ENCODE assay signal across 12 cellular contexts in genomic region chr16:75249441-75249840, GRCh38. TPM values are rescaled to one million over a fixed set of nuclear protein-coding genes. Genes with fewer than 3 reads are reported as not detected.
A peak's percentile ranks its signal among the peaks of the same experiment; 100 is the strongest.
DNase-seq lines count a peak whose midpoint lies in the region; ATAC-seq, FAIRE-seq and TF ChIP-seq lines count a peak whose summit lies in the region.
"Had no signal": no experiment of that assay in that cellular context is flagged by ENCODE, and none has a peak within 500 bp of the region (broad histone marks: within the 10 kb centered on the region; RNA-seq: fewer than 3 reads in every experiment).

No MANE protein-coding gene starts in this region.

- intact Hi-C loops in HCT116 (cut with micrococcal nuclease) (no loop called here), breast epithelium (cut with DNase I; ENCODE audit: low total_unique reads) (no loop called here), spleen (cut with DNase I; ENCODE audit: low total_unique reads) (no loop called here)

- H3K27ac ChIP-seq in HCT116 (ENCODE audit: low read depth, low read length) (peak overlapping the region; percentile 93; the same call in 1 of the 2 replicates), breast epithelium (peak overlapping the region; percentile 95 to 98), liver (ENCODE audit: low read depth in 1 of 2, low read length in 2 of 2) (peak overlapping the region; percentile 51 to 97), spleen (peak overlapping the region in 7 of 8 donors; percentile 79 to 91 (median 89))

- H3K27me3 ChIP-seq in HCT116 (ENCODE audit: insufficient read depth, low read length) (no peaks in the 10 kb centered on the region), breast epithelium (no peaks in the 10 kb centered on the region), liver (ENCODE audit: control insufficient read depth in 4 of 4, insufficient read depth in 4 of 4, low read length in 3 of 4) (no peaks in the 10 kb centered on the region), spleen (replicated peaks in 1 of 7) (peaks cover 0 to 96% (median 36%) of the 10 kb centered on the region in 7 donors)

- TF ChIP-seq POLR2A in HCT116 (IDR thresholded peaks at IDR 0.05; ENCODE audit: borderline replicate concordance, extremely low read depth, insufficient read depth, insufficient read length) (no peak), breast epithelium (IDR thresholded peaks at IDR 0.05) (no peak), spleen (IDR thresholded peaks at IDR 0.05) (no peak)

- no peaks in the 10 kb centered on the region for H3K9me3 ChIP-seq in HCT116 (ENCODE audit: control insufficient read depth in 1 of 2, insufficient read depth in 1 of 2, low read depth in 1 of 2, low read length in 2 of 2)
- no peaks in the 10 kb centered on the region for H3K9me3 ChIP-seq in breast epithelium
- no peaks in the 10 kb centered on the region for H3K9me3 ChIP-seq in liver (ENCODE audit: control insufficient read depth in 4 of 4, low read length in 3 of 4)
- H3K9me3 ChIP-seq in spleen: no peaks in the 10 kb centered on the region

- no peak for TF ChIP-seq RAD21 in HCT116 (IDR thresholded peaks at IDR 0.05; ENCODE audit: low read depth)
- no peak for TF ChIP-seq RAD21 in liver (IDR thresholded peaks at IDR 0.05)

- H3K9ac ChIP-seq in HCT116 (ENCODE audit: low read length): peak overlapping the region; percentile 91; the same call in 1 of the 2 replicates
- H3K9ac ChIP-seq in liver (ENCODE audit: low read depth in 1 of 2, low read length in 2 of 2): peak overlapping the region in 1 of 2 donors; percentile 66

- H3K9me2 ChIP-seq in HCT116 (ENCODE audit: insufficient read depth): no peaks in the 10 kb centered on the region

- H3K4me3 ChIP-seq in HCT116 (replicated peaks in 1 of 2; ENCODE audit: low read depth in 1 of 2, low read length in 2 of 2): peak overlapping the region; percentile 73 to 87; a peak in 1 of 4 replicates
- H3K4me3 ChIP-seq in breast epithelium: peak overlapping the region in 2 of 3 donors; percentile 74 to 88
- peak overlapping the region in 1 of 3 donors; percentile 88 for H3K4me3 ChIP-seq in liver (ENCODE audit: low read depth in 1 of 3, low read length in 3 of 3)
- H3K4me3 ChIP-seq in spleen: peak overlapping the region in 7 of 8 donors; percentile 21 to 74 (median 56)

- H2AFZ ChIP-seq in HCT116 (ENCODE audit: low read depth, low read length, poor library complexity, severe bottlenecking): no peak overlapping the region

- CTCF ChIA-PET in HCT116 (lab: Charles Lee): interaction anchor here (1.0 kb wide), 1 partner anchor 23 kb away, joined by 5 read pairs; no protein-coding TSS in a partner anchor

- H3K36me3 ChIP-seq in HCT116 (ENCODE audit: control insufficient read depth in 1 of 2, insufficient read depth in 2 of 2, low read length in 2 of 2) (no peaks in the 10 kb centered on the region; a peak in 1 of 4 replicates), breast epithelium (no peaks in the 10 kb centered on the region), liver (ENCODE audit: control insufficient read depth in 4 of 4, insufficient read depth in 3 of 4, low read depth in 1 of 4, low read length in 3 of 4) (no peaks in the 10 kb centered on the region), spleen (no peaks in the 10 kb centered on the region)

- TF ChIP-seq CTCF in HCT116 (IDR thresholded peaks at IDR 0.05 in 2 of 3, conservative IDR thresholded peaks at IDR 0.05 in 1 of 3; ENCODE audit: borderline replicate concordance in 1 of 3, insufficient read depth in 1 of 3, low read depth in 2 of 3, low read length in 2 of 3): no peak
- TF ChIP-seq CTCF in breast epithelium (IDR thresholded peaks at IDR 0.05): no peak
- TF ChIP-seq CTCF in liver (IDR thresholded peaks at IDR 0.05; ENCODE audit: low read depth, low read length, missing input control): no peak
- TF ChIP-seq CTCF in spleen (IDR thresholded peaks at IDR 0.05 in 8 of 11, conservative IDR thresholded peaks at IDR 0.05 in 3 of 11): no peak
- no peak for TF ChIP-seq CTCF in D721Med (IDR thresholded peaks at IDR 0.05; ENCODE audit: insufficient read depth, missing control alignments)

- 81% methylated on average over 5 of the region's 5 CpGs for WGBS in liver
- 52 to 72% (median 67%) methylated on average over 5 of the region's 5 CpGs for WGBS in spleen, 5 donors

- POLR2A ChIA-PET in HCT116 (lab: Charles Lee): interaction anchor here (2.1 kb wide), 1 partner anchor 56 kb away, joined by 5 read pairs; no protein-coding TSS in a partner anchor

- no peak for DNase-seq in HCT116 (ENCODE audit: low read depth, low spot score)
- DNase-seq in breast epithelium (ENCODE audit: low spot score in 2 of 2): no peak
- DNase-seq in spleen: no peak
- no peak for DNase-seq in NCI-H345 (lab: John Stamatoyannopoulos, UW)
- DNase-seq in D721Med (ENCODE audit: insufficient read length, low spot score): no peak
- DNase-seq in NAMALWA (ENCODE audit: low spot score): no peak
- DNase-seq in NCI-H1092 (lab: John Stamatoyannopoulos, UW): no peak
- DNase-seq: naive B cell, NCI-H774, T-helper 2 cell had no signal

- H3K79me2 ChIP-seq in HCT116 (ENCODE audit: insufficient read depth, low read length): peaks cover 80% of the 10 kb centered on the region

- RAD21 ChIA-PET in HCT116 (lab: Charles Lee; ENCODE audit: low non-redundant PET in 1 of 2, low total read pairs in 2 of 2, uncharacterized antibody in 2 of 2, unreplicated experiment in 2 of 2): interaction anchor here in 1 of 2 experiments (0.9 kb wide), 1 partner anchor 56 kb away, joined by 3 read pairs; no protein-coding TSS in a partner anchor

- no TSS peak for BruUV-seq in HCT116 (replicated peaks; lab: Mats Ljungman, UMichigan)

- no peaks in the 10 kb centered on the region for H4K20me1 ChIP-seq in HCT116 (ENCODE audit: insufficient read depth)

- ATAC-seq in HCT116: no peak
- ATAC-seq: activated T-helper 17 cell treated with anti-CD3 and anti-CD28 coated beads, Interleukin-2, amount 50 U/mL, for 72 hours had no signal

- peak overlapping the region; percentile 85 for H3K4me2 ChIP-seq in HCT116 (ENCODE audit: low read length)

- H3K4me1 ChIP-seq in HCT116 (ENCODE audit: control insufficient read depth in 1 of 2, insufficient read depth in 2 of 2, low read length in 2 of 2) (peaks cover 70 to 87% of the 10 kb centered on the region in 2 experiments), breast epithelium (peaks cover 34 to 60% of the 10 kb centered on the region in 2 donors), liver (ENCODE audit: control insufficient read depth in 4 of 4, insufficient read depth in 4 of 4, low read length in 3 of 4) (peaks cover 28 to 79% (median 48%) of the 10 kb centered on the region in 4 donors), spleen (peaks cover 46 to 99% (median 88%) of the 10 kb centered on the region in 6 donors)

- no peak for FAIRE-seq in D721Med (lab: Jason Lieb, UNC)

TF ChIP-seq in HCT116, 20 proteins besides CTCF, POLR2A, EP300 and RAD21 (continues in another document):
- TF ChIP-seq EZH2 (IDR thresholded peaks at IDR 0.05): no peak
- no peak for TF ChIP-seq FOSL1 (IDR thresholded peaks at IDR 0.05; ENCODE audit: low read depth)

TF ChIP-seq in liver, 16 proteins besides CTCF, POLR2A, EP300 and RAD21:
- TF ChIP-seq HNF4A (conservative IDR thresholded peaks at IDR 0.05): no peak
- no peak for TF ChIP-seq JUND (IDR thresholded peaks at IDR 0.05)
- TF ChIP-seq GABPA (IDR thresholded peaks at IDR 0.05 in 1 of 2, conservative IDR thresholded peaks at IDR 0.05 in 1 of 2): no peak
- TF ChIP-seq ZBTB33 (IDR thresholded peaks at IDR 0.05): no peak
- no peak for TF ChIP-seq NR2F2 (IDR thresholded peaks at IDR 0.05)
- no peak for TF ChIP-seq TAF1 (conservative IDR thresholded peaks at IDR 0.05)
- TF ChIP-seq MAX (IDR thresholded peaks at IDR 0.05): no peak

RNA-seq across cellular contexts. Expression of gene BCAR1, which starts 2.0 kb away (rescaled TPM):
- total RNA-seq in HCT116 (2021; ENCODE audit: unreplicated experiment) (49.6 TPM), breast epithelium (10 to 100 TPM; 13.6 to 38.7 (median 32.9) TPM), liver (10 to 100 TPM; 10.1 to 32.2 TPM), spleen (100 to 1,000 TPM in 3 of 7 donors, 10 to 100 TPM in 4; 62.2 to 164 (median 79.8) TPM)
- polyA plus RNA-seq in HCT116 (2012): 33.8 and 34.4 TPM in 2 replicates
- polyA plus RNA-seq in liver (10 to 100 TPM; 11.3 to 29.0 TPM), spleen (10 to 100 TPM; 14.6 to 71.2 (median 29.7) TPM)

RNA-seq across cellular contexts. Expression of gene CTRB1, which starts 30.7 kb away (rescaled TPM):
- total RNA-seq in HCT116 (2021; ENCODE audit: unreplicated experiment) (5.6 TPM), breast epithelium (not detected), liver (not detected), spleen (10 to 100 TPM in 1 of 7 donors, 1 to 10 TPM in 4, not detected in 2; 2.2 to 25.2 (median 4.4) TPM)
- 0.10 TPM in 1 of 2 replicates, not detected in the other for polyA plus RNA-seq in HCT116 (2012)
- polyA plus RNA-seq in liver (not detected), spleen (1 to 10 TPM in 2 of 3 donors, under 1 TPM in 1; 0.59 to 2.7 (median 1.5) TPM)
- total RNA-seq: activated T-helper 17 cell treated with anti-CD3 and anti-CD28 coated beads, Interleukin-2, amount 50 U/mL, for 72 hours had no signal

RNA-seq across cellular contexts. Expression of gene CTRB2, which starts 42.5 kb away (rescaled TPM):
- total RNA-seq in HCT116 (2021; ENCODE audit: unreplicated experiment) (10.0 TPM), breast epithelium (not detected), liver (under 1 TPM in 1 of 2 donors, not detected in 1; 0.33 TPM), spleen (10 to 100 TPM in 1 of 7 donors, 1 to 10 TPM in 5, not detected in 1; 1.3 to 11.8 (median 3.7) TPM)
- polyA plus RNA-seq in HCT116 (2012): 0.03 TPM in 1 of 2 replicates, not detected in the other
- polyA plus RNA-seq in liver (under 1 TPM in 1 of 2 donors, not detected in 1; 0.09 TPM), spleen (1 to 10 TPM in 2 of 3 donors, under 1 TPM in 1; 0.58 to 1.3 (median 1.2) TPM)
- total RNA-seq: activated T-helper 17 cell treated with anti-CD3 and anti-CD28 coated beads, Interleukin-2, amount 50 U/mL, for 72 hours had no signal
